In genomic region chr12:131994589-131994988, GRCh38 we compare ENCODE assay signal across 13 cellular contexts. TPM values are rescaled to one million over a fixed set of nuclear protein-coding genes. Genes with fewer than 3 reads are reported as not detected.
DNase-seq lines count a peak whose midpoint lies in the region; ATAC-seq and TF ChIP-seq lines count a peak whose summit lies in the region.
"Had no signal": no experiment of that assay in that cellular context is flagged by ENCODE, and none has a peak within 500 bp of the region (broad histone marks: within the 10 kb centered on the region; RNA-seq: fewer than 3 reads in every experiment).

No MANE protein-coding gene starts in this region.

- DNase-seq in mucosa of gallbladder (ENCODE audit: low spot score) (no peak), 8988T (no peak), SK-N-SH (no peak), substantia nigra (lab: John Stamatoyannopoulos, UW) (no peak)
- DNase-seq: anterior cingulate cortex, C1 segment of cervical spinal cord, HCEC 1CT had no signal

- H3K4me2 ChIP-seq in SK-N-SH: no peak overlapping the region

- CTCF ChIA-PET in SK-N-SH (lab: Yijun Ruan, JAX): no interaction called here

- WGBS in SK-N-SH (ENCODE audit: low lambda C conversion rate): 96% methylated on average over 4 of the region's 4 CpGs

- H3K4me1 ChIP-seq in SK-N-SH (ENCODE audit: control insufficient read depth in 1 of 2, insufficient read depth in 2 of 2, low read depth in 1 of 2, low read length in 1 of 2): peaks cover 0 to 8% of the 10 kb centered on the region in 2 experiments; a peak in 1 of 4 replicates

- no peaks in the 10 kb centered on the region for H3K9me2 ChIP-seq in SK-N-SH

- H3K79me2 ChIP-seq in SK-N-SH (ENCODE audit: insufficient read depth): peaks cover 6% of the 10 kb centered on the region; the same call in 1 of the 2 replicates

- ATAC-seq in GM18520 (IDR thresholded peaks at IDR 0.05; ENCODE audit: unreplicated experiment) (peak; percentile 73), GM19452 (IDR thresholded peaks at IDR 0.05; ENCODE audit: unreplicated experiment) (peak; percentile 92), HG02798 (IDR thresholded peaks at IDR 0.05; ENCODE audit: poor library complexity, unreplicated experiment) (peak; percentile 78), HG03520 (IDR thresholded peaks at IDR 0.05; ENCODE audit: unreplicated experiment) (peak; percentile 53)
- ATAC-seq: WTC11 had no signal

- POLR2A ChIA-PET in SK-N-SH (lab: Yijun Ruan, JAX): no interaction called here

- no peak overlapping the region for H3K4me3 ChIP-seq in SK-N-SH (ENCODE audit: low read depth in 2 of 2, low read length in 1 of 2)
- H3K4me3 ChIP-seq: thoracic aorta had no signal

- H3F3A ChIP-seq in SK-N-SH (replicated peaks; ENCODE audit: insufficient read depth): no peaks in the 10 kb centered on the region

- H3K9ac ChIP-seq in SK-N-SH: no peak overlapping the region

- H3K27ac ChIP-seq in SK-N-SH (ENCODE audit: low read depth in 2 of 2, low read length in 1 of 2): no peak overlapping the region
- H3K27ac ChIP-seq in substantia nigra (ENCODE audit: low read depth, low read length, poor library complexity, severe bottlenecking): no peak overlapping the region
- H3K27ac ChIP-seq: thoracic aorta had no signal

- peaks cover 38 to 64% of the 10 kb centered on the region in 2 experiments for H3K36me3 ChIP-seq in SK-N-SH (replicated peaks in 1 of 2; ENCODE audit: control insufficient read depth in 1 of 2, insufficient read depth in 2 of 2, low read length in 1 of 2)

- no peak overlapping the region for H2AFZ ChIP-seq in SK-N-SH (ENCODE audit: low read depth)

- H4K20me1 ChIP-seq in SK-N-SH (ENCODE audit: insufficient read depth): no peaks in the 10 kb centered on the region

- no peaks in the 10 kb centered on the region for H3K9me3 ChIP-seq in SK-N-SH
- H3K9me3 ChIP-seq: thoracic aorta had no signal

- no peak for TF ChIP-seq CTCF in SK-N-SH (IDR thresholded peaks at IDR 0.05)

- no peaks in the 10 kb centered on the region for H3K27me3 ChIP-seq in SK-N-SH (ENCODE audit: insufficient read depth)

- no peak for TF ChIP-seq RAD21 in SK-N-SH (IDR thresholded peaks at IDR 0.05; ENCODE audit: low read length)

- no peak for TF ChIP-seq EP300 in SK-N-SH (IDR thresholded peaks at IDR 0.05; ENCODE audit: borderline replicate concordance in 1 of 2, low read depth in 1 of 2, low read length in 1 of 2)

TF ChIP-seq in SK-N-SH, 30 proteins besides CTCF, POLR2A, EP300 and RAD21:
- TF ChIP-seq CHD2 (IDR thresholded peaks at IDR 0.05; ENCODE audit: low read length, partially characterized antibody) (no peak), RFX5 (IDR thresholded peaks at IDR 0.05; ENCODE audit: low read length) (no peak), PBX3 (IDR thresholded peaks at IDR 0.05) (no peak), SMC3 (IDR thresholded peaks at IDR 0.05; ENCODE audit: low read depth, low read length) (no peak), NFIC (IDR thresholded peaks at IDR 0.05; ENCODE audit: borderline replicate concordance) (no peak), NRF1 (IDR thresholded peaks at IDR 0.05; ENCODE audit: low read depth, low read length) (no peak), USF1 (IDR thresholded peaks at IDR 0.05; ENCODE audit: borderline replicate concordance, low read depth) (no peak), GATA2 (CRISPR knock-in tag; IDR thresholded peaks at IDR 0.05) (no peak), REST (IDR thresholded peaks at IDR 0.05; ENCODE audit: low read depth, low read length) (no peak), TEAD4 (IDR thresholded peaks at IDR 0.05; ENCODE audit: borderline replicate concordance, insufficient read depth) (no peak), SIN3A (IDR thresholded peaks at IDR 0.05; ENCODE audit: borderline replicate concordance, low read depth, low read length) (no peak), EZH2phosphoT487 (IDR thresholded peaks at IDR 0.05; ENCODE audit: borderline replicate concordance, low read depth) (no peak), TAF1 (IDR thresholded peaks at IDR 0.05; ENCODE audit: borderline replicate concordance, low read depth, low read length) (no peak)
TF ChIP-seq in SK-N-SH: peak in this region for 0.

RNA-seq across cellular contexts. Expression of gene EP400, which starts 44.8 kb away (rescaled TPM):
- total RNA-seq in mucosa of gallbladder: 42.5 TPM
- 5.4 and 7.0 TPM in 2 replicates for polyA plus RNA-seq in SK-N-SH (2012; rRNA removed)
- polyA plus RNA-seq in SK-N-SH (2012; cell fraction: cytosol; rRNA removed): 8.4 and 9.4 TPM in 2 replicates
- polyA plus RNA-seq in SK-N-SH (2012; cell fraction: nucleus; rRNA removed): 33.1 and 41.9 TPM in 2 replicates
